1 cellular context compared by ENCODE assay signal in the genomic region with DNA sequence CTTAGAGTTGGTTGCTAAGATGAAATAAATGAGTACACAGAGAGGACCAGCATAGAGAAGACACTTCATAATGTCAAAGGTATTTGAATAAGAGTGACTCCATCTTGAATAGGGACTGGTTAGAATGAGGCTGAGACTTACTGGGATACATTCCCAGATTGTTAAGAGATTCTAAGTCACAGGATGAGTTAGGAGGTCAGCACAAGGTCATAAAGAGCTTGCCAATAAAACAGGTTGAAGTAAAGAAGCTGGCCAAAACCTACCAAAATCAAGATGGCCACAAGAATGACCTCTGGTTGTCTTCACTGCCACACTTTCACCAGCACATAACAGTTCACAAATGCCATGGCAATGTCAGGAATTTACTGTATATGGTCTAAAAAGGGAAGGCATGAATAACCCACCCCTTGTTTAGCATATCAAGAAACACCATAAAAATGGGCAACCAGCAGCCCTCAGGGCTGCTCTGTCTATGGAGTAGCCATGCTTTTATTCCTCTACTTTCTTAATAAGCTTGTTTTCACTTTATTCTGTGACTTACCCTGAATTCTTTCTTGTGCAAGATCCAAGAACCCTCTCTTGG.
TF ChIP-seq lines count a peak whose summit lies in the region.

No MANE protein-coding gene starts in this region.

TF ChIP-seq in H1, 55 proteins besides CTCF, POLR2A, EP300 and RAD21:
- TF ChIP-seq FOSL1 (IDR thresholded peaks at IDR 0.05; ENCODE audit: insufficient read depth, low read depth, low read length) (no peak), SIRT6 (IDR thresholded peaks at IDR 0.05; ENCODE audit: low read length) (no peak)
TF ChIP-seq in H1: peak in this region for 0.
